In genomic region chr14:22226381-22226780, GRCh38 we compare ENCODE assay signal across 9 cellular contexts.
A peak's percentile ranks its signal among the peaks of the same experiment; 100 is the strongest.
DNase-seq lines count a peak whose midpoint lies in the region; ATAC-seq lines count a peak whose summit lies in the region.
"Had no signal": no experiment of that assay in that cellular context is flagged by ENCODE, and none has a peak within 500 bp of the region (broad histone marks: within the 10 kb centered on the region; RNA-seq: fewer than 3 reads in every experiment).

No MANE protein-coding gene starts in this region.

- H3K27me3 Mint-ChIP-seq in activated T-helper 2 cell treated with anti-CD3 and anti-CD28 coated beads, Interferon-gamma antibody, Interleukin-2, Interleukin-4, amounts not matched to agents 10 μg/mL and 5 μg/mL and 100 μg/mL, durations not matched to agents 14 hours and 24 hours and 36 hours (ENCODE audit: low read depth) = no peaks in the 10 kb centered on the region
- H3K27me3 Mint-ChIP-seq in naive B cell = peaks cover 3 to 7% (median 5%) of the 10 kb centered on the region in 3 donors

- DNase-seq in GDM1 (lab: John Stamatoyannopoulos, UW) = peak; percentile 66
- peak; percentile 31 for DNase-seq in M059J (ENCODE audit: low read depth)
- DNase-seq in activated T-helper 2 cell treated with anti-CD3 and anti-CD28 coated beads, Interferon-gamma antibody, Interleukin-2, Interleukin-4, amounts not matched to agents 10 μg/mL and 5 μg/mL and 100 μg/mL, durations not matched to agents 14 hours and 24 hours and 36 hours (ENCODE audit: low spot score) = peak; percentile 8
- peak; percentile 82 for DNase-seq in naive B cell
- no peak for DNase-seq in DMS79 (lab: John Stamatoyannopoulos, UW)
- no peak for DNase-seq in middle frontal gyrus (ENCODE audit: extremely low spot score, low spot score)
- DNase-seq in ureter (ENCODE audit: low spot score) = no peak
- DNase-seq: islet precursor cell had no signal

- peaks cover 17% of the 10 kb centered on the region for H3K4me1 Mint-ChIP-seq in activated T-helper 2 cell treated with anti-CD3 and anti-CD28 coated beads, Interferon-gamma antibody, Interleukin-2, Interleukin-4, amounts not matched to agents 10 μg/mL and 5 μg/mL and 100 μg/mL, durations not matched to agents 14 hours and 24 hours and 36 hours (ENCODE audit: low read depth)
- peaks cover 32 to 42% (median 34%) of the 10 kb centered on the region in 3 donors for H3K4me1 Mint-ChIP-seq in naive B cell

- H3K4me3 Mint-ChIP-seq in activated T-helper 2 cell treated with anti-CD3 and anti-CD28 coated beads, Interferon-gamma antibody, Interleukin-2, Interleukin-4, amounts not matched to agents 10 μg/mL and 5 μg/mL and 100 μg/mL, durations not matched to agents 14 hours and 24 hours and 36 hours (ENCODE audit: low read depth) = peak overlapping the region; percentile 64
- H3K4me3 Mint-ChIP-seq in naive B cell = peak overlapping the region; percentile 23 to 89 (median 64)

- H3K27ac Mint-ChIP-seq in activated T-helper 2 cell treated with anti-CD3 and anti-CD28 coated beads, Interferon-gamma antibody, Interleukin-2, Interleukin-4, amounts not matched to agents 10 μg/mL and 5 μg/mL and 100 μg/mL, durations not matched to agents 14 hours and 24 hours and 36 hours = peak overlapping the region; percentile 60
- peak overlapping the region; percentile 40 to 96 (median 90) for H3K27ac Mint-ChIP-seq in naive B cell

- no peaks in the 10 kb centered on the region for H3K9me3 Mint-ChIP-seq in activated T-helper 2 cell treated with anti-CD3 and anti-CD28 coated beads, Interferon-gamma antibody, Interleukin-2, Interleukin-4, amounts not matched to agents 10 μg/mL and 5 μg/mL and 100 μg/mL, durations not matched to agents 14 hours and 24 hours and 36 hours
- H3K9me3 Mint-ChIP-seq in naive B cell = no peaks in the 10 kb centered on the region

- ATAC-seq in naive B cell (ENCODE audit: low read depth in 2 of 2) = peak; percentile 80 to 84
- no peak for ATAC-seq in HG03354 (IDR thresholded peaks at IDR 0.05; ENCODE audit: poor library complexity, severe bottlenecking, unreplicated experiment)

- intact Hi-C loops in activated T-helper 2 cell treated with anti-CD3 and anti-CD28 coated beads, Interferon-gamma antibody, Interleukin-2, Interleukin-4, amounts not matched to agents 10 μg/mL and 5 μg/mL and 100 μg/mL, durations not matched to agents 14 hours and 24 hours and 36 hours (cut with micrococcal nuclease) = loop anchor here (10.0 kb wide), 3 partner anchors 48 to 328 kb away; no protein-coding TSS in a partner anchor

- no peaks in the 10 kb centered on the region for H3K36me3 Mint-ChIP-seq in activated T-helper 2 cell treated with anti-CD3 and anti-CD28 coated beads, Interferon-gamma antibody, Interleukin-2, Interleukin-4, amounts not matched to agents 10 μg/mL and 5 μg/mL and 100 μg/mL, durations not matched to agents 14 hours and 24 hours and 36 hours (ENCODE audit: low read depth)
- no peaks in the 10 kb centered on the region for H3K36me3 Mint-ChIP-seq in naive B cell

Comparison
In these comparisons a context has a peak if more than half of its experiments do, and no peak if none do; other contexts are left out.
1. DNase-seq: peak in GDM1 (single experiment), M059J (single experiment), activated T-helper 2 cell treated with anti-CD3 and anti-CD28 coated beads, Interferon-gamma antibody, Interleukin-2, Interleukin-4, amounts not matched to agents 10 μg/mL and 5 μg/mL and 100 μg/mL, durations not matched to agents 14 hours and 24 hours and 36 hours (single experiment) and naive B cell (single experiment); none in DMS79 (single experiment), middle frontal gyrus (single experiment) and ureter (single experiment).